ENCODE assay signal across 8 cellular contexts in genomic region chr7:87825369-87825768, GRCh38. TPM values are rescaled to one million over a fixed set of nuclear protein-coding genes. Genes with fewer than 3 reads are reported as not detected.
DNase-seq lines count a peak whose midpoint lies in the region; ATAC-seq and TF ChIP-seq lines count a peak whose summit lies in the region.
"Not testable (repeated sequence)": the region's sequence is repeated elsewhere in the genome, so short reads cannot be mapped to it uniquely, and the experiment has no call there.

No MANE protein-coding gene starts in this region.

- in situ Hi-C loops in KBM-7 (cut with MboI; ENCODE audit: low pct_unique_long_range_greater_than_20kb, low sequenced_read_pairs), result not testable (repeated sequence)

- DNase-seq in DMS 273 (lab: John Stamatoyannopoulos, UW; ENCODE audit: unreplicated experiment) (peak; percentile 14), GF-D8 (lab: John Stamatoyannopoulos, UW) (peak; percentile 70), KBM-7 (peak; percentile 32), NCI-H460 (ENCODE audit: extremely low read depth, low read depth) (peak; percentile 32), RPMI7951 (ENCODE audit: low read depth) (peak; percentile 32), amniotic epithelial cell (ENCODE audit: low read depth) (peak; percentile 1), islet precursor cell (peak; percentile 20)
- DNase-seq in upper lobe of right lung, result not testable (repeated sequence)

- TF ChIP-seq CTCF in upper lobe of right lung (IDR thresholded peaks at IDR 0.05), result not testable (repeated sequence)

- not testable (repeated sequence) for H3K36me3 ChIP-seq in upper lobe of right lung

- H3K27ac ChIP-seq in upper lobe of right lung, result not testable (repeated sequence)

- not testable (repeated sequence) for H3K27me3 ChIP-seq in upper lobe of right lung

- peak; percentile 38 for ATAC-seq in upper lobe of right lung

- H3K9me3 ChIP-seq in upper lobe of right lung, result not testable (repeated sequence)

- H3K4me3 ChIP-seq in upper lobe of right lung, result not testable (repeated sequence)

- intact Hi-C loops in upper lobe of right lung (cut with DNase I), result not testable (repeated sequence)

- not testable (repeated sequence) for H3K4me1 ChIP-seq in upper lobe of right lung

RNA-seq across cellular contexts. Expression of gene SLC25A40, which starts 50.8 kb away (rescaled TPM):
- total RNA-seq in NCI-H460 (2014; rRNA removed; shearing (Covaris generic)), result 15.5 TPM in 2 replicates
- polyA plus RNA-seq in NCI-H460 (2014; cell fraction: nucleus; rRNA removed), result 52.5 and 60.5 TPM in 2 replicates
- 28.8 and 34.7 TPM in 2 replicates for total RNA-seq in RPMI7951 (2014; rRNA removed; shearing (Covaris generic))
- total RNA-seq in upper lobe of right lung, result 32.2 TPM

RNA-seq across cellular contexts. Expression of gene DBF4, which starts 50.9 kb away (rescaled TPM):
- total RNA-seq in NCI-H460 (2014; rRNA removed; shearing (Covaris generic)), result 57.0 and 58.6 TPM in 2 replicates
- polyA plus RNA-seq in NCI-H460 (2014; cell fraction: nucleus; rRNA removed), result 51.1 and 60.6 TPM in 2 replicates
- total RNA-seq in RPMI7951 (2014; rRNA removed; shearing (Covaris generic)), result 96.8 and 109 TPM in 2 replicates
- 6.6 TPM for total RNA-seq in upper lobe of right lung
